18 cellular contexts compared by ENCODE assay signal in genomic region chr5:1929108-1929991, GRCh38. TPM values are rescaled to one million over a fixed set of nuclear protein-coding genes. Genes with fewer than 3 reads are reported as not detected.
DNase-seq lines count a peak whose midpoint lies in the region; ATAC-seq, FAIRE-seq and TF ChIP-seq lines count a peak whose summit lies in the region.
"Had no signal": no experiment of that assay in that cellular context is flagged by ENCODE, and none has a peak within 500 bp of the region (broad histone marks: within the 10 kb centered on the region; RNA-seq: fewer than 3 reads in every experiment).

No MANE protein-coding gene starts in this region.

- no peaks in the 10 kb centered on the region for H4K20me1 ChIP-seq in GM23338 (replicated peaks; ENCODE audit: insufficient read depth)
- no peaks in the 10 kb centered on the region; the same call in 1 of the 2 replicates for H4K20me1 ChIP-seq in K562 (replicated peaks; ENCODE audit: control insufficient read depth, insufficient read depth, low read length)
- H4K20me1 ChIP-seq in HepG2 (ENCODE audit: insufficient read depth, low read length) = no peaks in the 10 kb centered on the region

- H3K4me1 Mint-ChIP-seq in GM23338 = peaks cover 9% of the 10 kb centered on the region

- no peaks in the 10 kb centered on the region for H3K9me1 ChIP-seq in K562 (ENCODE audit: control insufficient read depth, insufficient read depth, low read length)

- H3K27ac ChIP-seq in GM23338 (ENCODE audit: low read depth) = 0 out of 2 replicates have a peak overlapping the region, but pooled peaks have one; percentile 74
- no peak overlapping the region; the same call in 2 of the 3 replicates for H3K27ac ChIP-seq in K562 (ENCODE audit: extremely low read depth, low read depth, low read length)
- H3K27ac ChIP-seq in HepG2 (ENCODE audit: extremely low read length, insufficient read depth, low read length) = no peak overlapping the region
- H3K27ac ChIP-seq: HL-60, PC-9 had no signal

- TF ChIP-seq EP300 in K562 (IDR thresholded peaks at IDR 0.05; ENCODE audit: low read length) = no peak
- no peak for TF ChIP-seq EP300 in HepG2 (IDR thresholded peaks at IDR 0.05; ENCODE audit: low read depth in 2 of 2, low read length in 2 of 2)
- no peak for TF ChIP-seq EP300 in HepG2 (CRISPR knock-in tag; IDR thresholded peaks at IDR 0.05; ENCODE audit: borderline replicate concordance)

- H3K4me2 ChIP-seq in GM23338 (no peak overlapping the region), K562 (ENCODE audit: insufficient read depth, low read length) (no peak overlapping the region), HepG2 (ENCODE audit: low read depth, low read length) (no peak overlapping the region)
- H3K4me2 ChIP-seq: PC-9 had no signal

- no peak for ATAC-seq in GM23338
- no peak for ATAC-seq in K562
- no peak for ATAC-seq in HepG2
- ATAC-seq in GM21390 (IDR thresholded peaks at IDR 0.05; ENCODE audit: unreplicated experiment) = no peak
- ATAC-seq in HG02884 (IDR thresholded peaks at IDR 0.05; ENCODE audit: unreplicated experiment) = no peak

- in situ Hi-C loops in K562 (cut with MboI) = no loop called here
- in situ Hi-C loops in HepG2 (cut with HindIII; ENCODE audit: extremely low pct_ligation_motif_present, low pct_unique_long_range_greater_than_20kb) = no loop called here

- H3K27me3 ChIP-seq in GM23338 (ENCODE audit: insufficient read depth) (peaks cover 31% of the 10 kb centered on the region), K562 (ENCODE audit: control insufficient read depth in 2 of 2, insufficient read depth in 2 of 2, low read length in 2 of 2) (peaks cover 8 to 67% of the 10 kb centered on the region in 2 experiments), HepG2 (ENCODE audit: control insufficient read depth in 1 of 2, insufficient read depth in 2 of 2, low read length in 2 of 2) (peaks cover 7 to 42% of the 10 kb centered on the region in 2 experiments)

- peaks cover 20% of the 10 kb centered on the region for H3F3A ChIP-seq in GM23338 (replicated peaks; ENCODE audit: low read depth)

- CTCF ChIA-PET in K562 (lab: Yijun Ruan, JAX; ENCODE audit: low intra/inter-chr PET ratio) (no interaction called here), HepG2 (lab: Yijun Ruan, JAX; ENCODE audit: low intra/inter-chr PET ratio, low total read pairs) (no interaction called here)

- no TSS peak for BruUV-seq in K562 (replicated peaks; lab: Mats Ljungman, UMichigan)
- no TSS peak for BruUV-seq in HepG2 (replicated peaks; lab: Mats Ljungman, UMichigan)

- TF ChIP-seq RAD21 in K562 (CRISPR knock-in tag; conservative IDR thresholded peaks at IDR 0.05 in 1 of 2, IDR thresholded peaks at IDR 0.05 in 1 of 2) = no peak
- no peak for TF ChIP-seq RAD21 in HepG2 (CRISPR knock-in tag; IDR thresholded peaks at IDR 0.05)

- TF ChIP-seq CTCF in GM23338 (conservative IDR thresholded peaks at IDR 0.05; ENCODE audit: low read depth in 2 of 2) = no peak
- TF ChIP-seq CTCF in K562 (IDR thresholded peaks at IDR 0.05 in 2 of 3, conservative IDR thresholded peaks at IDR 0.05 in 1 of 3; ENCODE audit: insufficient read depth in 2 of 3, low read depth in 1 of 3, low read length in 3 of 3) = no peak
- no peak for TF ChIP-seq CTCF in HepG2 (CRISPR knock-in tag; IDR thresholded peaks at IDR 0.05)

- H3K9me3 Mint-ChIP-seq in GM23338 = no peaks in the 10 kb centered on the region
- H3K9me3 Mint-ChIP-seq: CD4-positive, alpha-beta T cell had no signal

- H3K4me3 ChIP-seq in GM23338 = no peak overlapping the region
- H3K4me3 ChIP-seq in K562 = no peak overlapping the region
- H3K4me3 ChIP-seq in HepG2 (replicated peaks in 1 of 3; ENCODE audit: insufficient read depth in 1 of 3, low read depth in 2 of 3, low read length in 3 of 3) = no peak overlapping the region
- H3K4me3 ChIP-seq: PC-9 had no signal

- peak; percentile 85 for FAIRE-seq in K562 (lab: Jason Lieb, UNC)
- FAIRE-seq in HepG2 (lab: Jason Lieb, UNC) = peak; percentile 50
- FAIRE-seq in urothelium cell line (lab: Jason Lieb, UNC) = peak; percentile 100

- no peak overlapping the region for H3K27ac Mint-ChIP-seq in GM23338
- H3K27ac Mint-ChIP-seq: CD4-positive, alpha-beta T cell had no signal

- no peaks in the 10 kb centered on the region for H3K36me3 Mint-ChIP-seq in GM23338 (ENCODE audit: low read depth)

- H3K36me3 ChIP-seq in GM23338 (ENCODE audit: insufficient read depth) (no peaks in the 10 kb centered on the region), K562 (ENCODE audit: control insufficient read depth, insufficient read depth, low read length) (no peaks in the 10 kb centered on the region; the same call in 2 of the 3 replicates), HepG2 (replicated peaks in 1 of 2; ENCODE audit: control insufficient read depth in 1 of 2, insufficient read depth in 2 of 2, low read length in 2 of 2) (no peaks in the 10 kb centered on the region)

- peaks cover 6% of the 10 kb centered on the region for H3K27me3 Mint-ChIP-seq in GM23338 (ENCODE audit: insufficient read depth, low read depth, poor library complexity)

- 5% methylated on average over 9 of the region's 9 CpGs for WGBS in K562 (ENCODE audit: insufficient coverage, low coverage, missing lambda C conversion rate)
- WGBS in HepG2 (ENCODE audit: low lambda C conversion rate) = 46% methylated on average over 9 of the region's 9 CpGs

- no peaks in the 10 kb centered on the region for H3K79me2 ChIP-seq in GM23338 (replicated peaks; ENCODE audit: insufficient read depth)
- H3K79me2 ChIP-seq in K562 (ENCODE audit: control insufficient read depth, insufficient read depth, low read length) = no peaks in the 10 kb centered on the region
- H3K79me2 ChIP-seq in HepG2 (ENCODE audit: insufficient read depth, low read length) = no peaks in the 10 kb centered on the region

- DNase-seq in GM23338 (ENCODE audit: low spot score) (no peak), K562 (ENCODE audit: extremely low read depth in 1 of 4, low spot score in 3 of 4) (no peak), HepG2 (ENCODE audit: low spot score) (no peak), urothelium cell line (ENCODE audit: low spot score) (no peak), T-helper 1 cell (no peak)
- DNase-seq: ACHN; CD4-positive, alpha-beta T cell; DMS53; KBM-7; NCI-H1436 treated with DMSO at 0.1 percent for 48 hours; NCI-H2029 treated with DMSO at 0.1 percent for 48 hours; NCI-H510A; NCI-H774; PC-9; SW 1271 had no signal

- H2AFZ ChIP-seq in GM23338 = no peak overlapping the region
- no peak overlapping the region for H2AFZ ChIP-seq in K562 (ENCODE audit: low read depth, low read length)
- no peak overlapping the region for H2AFZ ChIP-seq in HepG2 (ENCODE audit: low read length)
- H2AFZ ChIP-seq: PC-9 had no signal

- intact Hi-C loops in K562 (cut with micrococcal nuclease) = no loop called here
- intact Hi-C loops in HepG2 (cut with micrococcal nuclease; ENCODE audit: unreplicated experiment) = no loop called here

- H3K4me1 ChIP-seq in GM23338 (ENCODE audit: insufficient read depth) = peaks cover 19% of the 10 kb centered on the region
- peaks cover 0 to 15% of the 10 kb centered on the region in 2 experiments; a peak in 1 of 5 replicates for H3K4me1 ChIP-seq in K562 (replicated peaks in 1 of 2; ENCODE audit: control insufficient read depth in 2 of 2, insufficient read depth in 2 of 2, low read length in 2 of 2)
- no peaks in the 10 kb centered on the region for H3K4me1 ChIP-seq in HepG2 (ENCODE audit: insufficient read depth, low read length)

- POLR2A ChIA-PET in K562 (lab: Yijun Ruan, JAX) (no interaction called here), HepG2 (lab: Yijun Ruan, JAX) (no interaction called here)

- TF ChIP-seq POLR2A in K562 (conservative IDR thresholded peaks at IDR 0.05) (no peak), HepG2 (IDR thresholded peaks at IDR 0.05; ENCODE audit: insufficient read depth in 1 of 2, low read depth in 2 of 2, low read length in 2 of 2) (no peak)

- H3K9ac ChIP-seq in K562 (ENCODE audit: insufficient read depth in 1 of 2, low read depth in 2 of 2, low read length in 2 of 2) (no peak overlapping the region), HepG2 (ENCODE audit: insufficient read depth, low read depth, low read length) (no peak overlapping the region)

- H3K4me3 Mint-ChIP-seq in GM23338 = no peak overlapping the region
- H3K4me3 Mint-ChIP-seq: CD4-positive, alpha-beta T cell had no signal

- peaks cover 8% of the 10 kb centered on the region; the same call in 1 of the 2 replicates for H3K9me3 ChIP-seq in K562 (replicated peaks; ENCODE audit: control insufficient read depth, insufficient read depth, low read depth, low read length)
- H3K9me3 ChIP-seq in HepG2 (ENCODE audit: low read length) = peaks cover 8% of the 10 kb centered on the region; the same call in 1 of the 2 replicates

- H3K9me2 ChIP-seq in GM23338 (ENCODE audit: insufficient read depth) = no peaks in the 10 kb centered on the region

RNA-seq across cellular contexts. Expression of gene IRX4, which starts 46.6 kb away (rescaled TPM):
- total RNA-seq in GM23338 (2014; rRNA removed; shearing (Covaris generic)) = 1.7 and 2.8 TPM in 2 replicates
- polyA plus RNA-seq in GM23338 (2016; fragmentation: Nextera tagmentation; extraction: Ambion mirVana) = 0.70 and 0.82 TPM in 2 replicates
- total RNA-seq in K562 (2011; cell fraction: chromatin; rRNA removed; ENCODE audit: low replicate concordance) = 0.21 TPM in 1 of 2 replicates, not detected in the other
- not detected in 2 replicates for total RNA-seq in K562 (2011; cell fraction: nucleolus; rRNA removed)
- not detected in 2 replicates for total RNA-seq in K562 (2011; cell fraction: nucleoplasm; rRNA removed)
- not detected in 2 replicates for total RNA-seq in K562 (2014; rRNA removed)
- total RNA-seq in K562 (2014; rRNA removed; fragmentation: Illumina TruSeq; extraction: Trizol) = not detected in 2 replicates
- total RNA-seq in K562 (2015; rRNA removed; fragmentation: Illumina TruSeq; extraction: Trizol) = not detected in 2 replicates
- not detected in 2 replicates for total RNA-seq in K562 (2021)
- polyA plus RNA-seq in K562 (2011; rRNA removed) = not detected in 2 replicates
- not detected in 2 replicates for polyA plus RNA-seq in K562 (2011; cell fraction: cytosol; rRNA removed)
- polyA plus RNA-seq in K562 (2011; cell fraction: nucleus; rRNA removed) = 0.10 TPM in 1 of 2 replicates, not detected in the other
- polyA plus RNA-seq in K562 (2012) = 0.11 TPM in 1 of 2 replicates, not detected in the other
- not detected in 2 replicates for polyA plus RNA-seq in K562 (2014; fragmentation: Illumina TruSeq; extraction: Trizol)
- not detected for polyA plus RNA-seq in K562 (2014; fragmentation: Nextera tagmentation; extraction: Ambion mirVana)
- polyA plus RNA-seq in K562 (2014; rRNA removed) = not detected in 2 replicates
- polyA minus RNA-seq in K562 (2011; rRNA and poly(A)+ RNA removed) = not detected in 2 replicates
- not detected in 2 replicates for polyA minus RNA-seq in K562 (2011; cell fraction: cytosol; rRNA and poly(A)+ RNA removed)
- 0.11 TPM in 1 of 2 replicates, not detected in the other for polyA minus RNA-seq in K562 (2011; cell fraction: nucleus; rRNA and poly(A)+ RNA removed)
- total RNA-seq in HepG2 (2016; rRNA removed; fragmentation: Illumina TruSeq; extraction: Trizol) = not detected in 2 replicates
- not detected in 2 replicates for total RNA-seq in HepG2 (2016; cell fraction: cytosol; rRNA removed; fragmentation: Illumina TruSeq; extraction: Trizol; ENCODE audit: low read depth)
- not detected in 2 replicates for total RNA-seq in HepG2 (2016; cell fraction: insoluble cytoplasmic fraction; rRNA removed; fragmentation: Illumina TruSeq; extraction: Trizol)
- not detected in 2 replicates for total RNA-seq in HepG2 (2016; cell fraction: membrane; rRNA removed; fragmentation: Illumina TruSeq; extraction: Trizol)
- total RNA-seq in HepG2 (2016; cell fraction: nucleus; rRNA removed; fragmentation: Illumina TruSeq; extraction: Trizol) = not detected in 2 replicates
- polyA plus RNA-seq in HepG2 (2011; rRNA removed) = not detected in 2 replicates
- polyA plus RNA-seq in HepG2 (2011; cell fraction: cytosol; rRNA removed) = not detected in 2 replicates
- not detected in 2 replicates for polyA plus RNA-seq in HepG2 (2011; cell fraction: nucleus; rRNA removed)
- polyA plus RNA-seq in HepG2 (2012) = not detected in 2 replicates
- not detected in 2 replicates for polyA plus RNA-seq in HepG2 (2016; cell fraction: cytosol; fragmentation: Illumina TruSeq; extraction: Trizol; ENCODE audit: low read depth)
- not detected in 2 replicates for polyA plus RNA-seq in HepG2 (2016; cell fraction: insoluble cytoplasmic fraction; fragmentation: Illumina TruSeq; extraction: Trizol; ENCODE audit: low read depth)
- not detected in 2 replicates for polyA plus RNA-seq in HepG2 (2016; cell fraction: membrane; fragmentation: Illumina TruSeq; extraction: Trizol; ENCODE audit: low read depth)
- polyA plus RNA-seq in HepG2 (2016; cell fraction: nucleus; fragmentation: Illumina TruSeq; extraction: Trizol; ENCODE audit: insufficient read depth, low read depth) = not detected in 2 replicates
- polyA minus RNA-seq in HepG2 (2011; rRNA and poly(A)+ RNA removed; ENCODE audit: low replicate concordance) = 0.09 TPM in 1 of 2 replicates, not detected in the other
- not detected in 2 replicates for polyA minus RNA-seq in HepG2 (2011; cell fraction: cytosol; rRNA and poly(A)+ RNA removed)
- polyA minus RNA-seq in HepG2 (2011; cell fraction: nucleus; rRNA and poly(A)+ RNA removed) = not detected in 2 replicates
- total RNA-seq: CD4-positive, alpha-beta T cell; PC-9 had no signal
